ENCODE assay signal across 16 cellular contexts in genomic region chr10:22997102-22997501, GRCh38.
DNase-seq lines count a peak whose midpoint lies in the region; ATAC-seq and TF ChIP-seq lines count a peak whose summit lies in the region.
"Had no signal": no experiment of that assay in that cellular context is flagged by ENCODE, and none has a peak within 500 bp of the region (broad histone marks: within the 10 kb centered on the region; RNA-seq: fewer than 3 reads in every experiment).

No MANE protein-coding gene starts in this region.

- H3K4me2 ChIP-seq in fibroblast of lung (ENCODE audit: extremely low read depth, insufficient read depth, low read length) = no peak overlapping the region
- H3K4me2 ChIP-seq: hepatocyte had no signal

- H3K4me3 Mint-ChIP-seq in CD14-positive monocyte = no peak overlapping the region
- H3K4me3 Mint-ChIP-seq: memory B cell had no signal

- H3K9ac ChIP-seq in fibroblast of lung (ENCODE audit: insufficient read depth, low read length) = no peak overlapping the region

- H3K4me1 ChIP-seq in cardiac muscle cell (ENCODE audit: low read depth) = no peaks in the 10 kb centered on the region
- H3K4me1 ChIP-seq in fibroblast of lung (ENCODE audit: control insufficient read depth, extremely low read depth, insufficient read depth, low read length) = no peaks in the 10 kb centered on the region
- H3K4me1 ChIP-seq: colonic mucosa had no signal

- no peaks in the 10 kb centered on the region for H3K27me3 ChIP-seq in cardiac muscle cell
- H3K27me3 ChIP-seq in fibroblast of lung (ENCODE audit: control insufficient read depth, insufficient read depth, low read length) = peaks cover 2% of the 10 kb centered on the region
- H3K27me3 ChIP-seq: colonic mucosa, hepatocyte had no signal

- H3K9me3 Mint-ChIP-seq in CD14-positive monocyte = no peaks in the 10 kb centered on the region
- H3K9me3 Mint-ChIP-seq: memory B cell had no signal

- no peaks in the 10 kb centered on the region for H3K9me3 ChIP-seq in cardiac muscle cell (ENCODE audit: low read depth)
- no peaks in the 10 kb centered on the region for H3K9me3 ChIP-seq in fibroblast of lung (ENCODE audit: control insufficient read depth, insufficient read depth, low read depth, low read length)
- H3K9me3 ChIP-seq: colonic mucosa, psoas muscle had no signal

- H3K36me3 ChIP-seq in cardiac muscle cell (no peaks in the 10 kb centered on the region), fibroblast of lung (ENCODE audit: control insufficient read depth, insufficient read depth, low read length) (no peaks in the 10 kb centered on the region)
- H3K36me3 ChIP-seq: colonic mucosa had no signal

- H3K27ac ChIP-seq in cardiac muscle cell (no peak overlapping the region), fibroblast of lung (ENCODE audit: insufficient read depth, low read length) (no peak overlapping the region)
- H3K27ac ChIP-seq: colonic mucosa, hepatocyte, psoas muscle had no signal

- H3K27me3 Mint-ChIP-seq in CD14-positive monocyte (ENCODE audit: low read depth in 3 of 3) = peaks cover 3 to 19% (median 4%) of the 10 kb centered on the region in 3 donors

- H3K4me3 ChIP-seq in cardiac muscle cell = no peak overlapping the region
- H3K4me3 ChIP-seq in fibroblast of lung (replicated peaks in 1 of 4; ENCODE audit: control extremely low read depth in 1 of 4, insufficient read depth in 1 of 4, low read depth in 3 of 4, low read length in 4 of 4) = no peak overlapping the region
- H3K4me3 ChIP-seq: colonic mucosa, hepatocyte, psoas muscle had no signal

- H3K27ac Mint-ChIP-seq in CD14-positive monocyte = no peak overlapping the region
- H3K27ac Mint-ChIP-seq: memory B cell had no signal

- peak; percentile 18 to 30 for DNase-seq in cardiac muscle cell (ENCODE audit: low read depth in 1 of 2, low spot score in 1 of 2)
- no peak for DNase-seq in left ventricle myocardium superior
- peak; percentile 29 for DNase-seq in SW480 (ENCODE audit: low spot score)
- peak; percentile 55 to 62 for DNase-seq in fibroblast of lung (ENCODE audit: low read depth in 2 of 2)
- peak; percentile 55 for DNase-seq in superior temporal gyrus (ENCODE audit: extremely low spot score)
- DNase-seq in CD14-positive monocyte (ENCODE audit: low spot score) = no peak
- DNase-seq in MV-4-11 (lab: John Stamatoyannopoulos, UW) = no peak
- DNase-seq: activated CD4-positive, alpha-beta T cell treated with anti-CD3 and anti-CD28 coated beads for 4 hours; activated effector memory CD4-positive, alpha-beta T cell treated with anti-CD3 and anti-CD28 coated beads, Interleukin-2, amount 50 U/mL, for 16 hours; colonic mucosa; NCI-H510A treated with DMSO at 0.1 percent for 48 hours; psoas muscle; SHP77 had no signal

- no peaks in the 10 kb centered on the region for H3K79me2 ChIP-seq in fibroblast of lung (ENCODE audit: control insufficient read depth, insufficient read depth, low read length)
- H3K79me2 ChIP-seq: hepatocyte had no signal

- H2AFZ ChIP-seq in fibroblast of lung (ENCODE audit: low read length) = no peak overlapping the region
- H2AFZ ChIP-seq: hepatocyte had no signal

- no peaks in the 10 kb centered on the region for H3K4me1 Mint-ChIP-seq in CD14-positive monocyte
- H3K4me1 Mint-ChIP-seq: memory B cell had no signal

- ATAC-seq in left ventricle myocardium superior = no peak
- ATAC-seq in GM21786 (IDR thresholded peaks at IDR 0.05; ENCODE audit: unreplicated experiment) = no peak
- ATAC-seq: psoas muscle had no signal

- H3K36me3 Mint-ChIP-seq in CD14-positive monocyte = no peaks in the 10 kb centered on the region
- H3K36me3 Mint-ChIP-seq: memory B cell had no signal

- intact Hi-C loops in left ventricle myocardium superior (cut with micrococcal nuclease) (no loop called here), CD14-positive monocyte (cut with micrococcal nuclease) (loop anchor here in 1 of 2 donors (10.0 kb wide), 1 partner anchor 432 kb away; no protein-coding TSS in a partner anchor)

- no peaks in the 10 kb centered on the region for H4K20me1 ChIP-seq in fibroblast of lung (ENCODE audit: control insufficient read depth, extremely low read depth, insufficient read depth, low read length)

- TF ChIP-seq CTCF in cardiac muscle cell (IDR thresholded peaks at IDR 0.05; ENCODE audit: low read depth, low read length) (no peak), fibroblast of lung (conservative IDR thresholded peaks at IDR 0.05 in 1 of 2, IDR thresholded peaks at IDR 0.05 in 1 of 2; ENCODE audit: low read depth in 1 of 2, low read length in 2 of 2) (no peak), CD14-positive monocyte (IDR thresholded peaks at IDR 0.05) (no peak)

Comparison
In these comparisons a context has a peak if more than half of its experiments do, and no peak if none do; other contexts are left out.
1. DNase-seq: peak in cardiac muscle cell (2 of 2), SW480 (single experiment), fibroblast of lung (2 of 2) and superior temporal gyrus (single experiment); none in left ventricle myocardium superior (single experiment), CD14-positive monocyte (single experiment) and MV-4-11 (single experiment).